Comparison of ENCODE assay signal across 8 cellular contexts in the genomic region with DNA sequence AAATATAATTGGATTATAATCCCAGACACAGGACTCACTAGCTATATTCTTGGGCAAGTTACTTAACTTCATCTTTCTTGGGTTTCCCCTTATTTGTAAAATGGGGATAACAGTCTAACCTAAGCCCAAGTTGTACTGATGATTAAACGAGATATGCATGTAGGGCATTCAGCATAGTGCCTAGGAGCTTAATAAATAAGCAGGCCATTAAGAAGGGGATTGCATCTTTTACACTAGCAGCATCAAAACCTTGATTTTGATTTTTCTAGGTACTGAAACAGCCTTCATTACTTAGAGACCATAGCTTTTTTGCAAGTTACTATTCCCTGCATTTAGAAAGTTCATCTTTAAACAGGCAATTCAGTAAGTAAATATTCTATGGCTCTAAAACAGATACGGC. TPM values are rescaled to one million over a fixed set of nuclear protein-coding genes. Genes with fewer than 3 reads are reported as not detected.
DNase-seq lines count a peak whose midpoint lies in the region; ATAC-seq and TF ChIP-seq lines count a peak whose summit lies in the region.

No MANE protein-coding gene starts in this region.

- peak overlapping the region; percentile 30 to 96 (median 89) for H3K4me3 Mint-ChIP-seq in IgD-negative memory B cell
- H3K4me3 Mint-ChIP-seq in nephron, result peak overlapping the region; percentile 88 to 92 (median 91)

- ATAC-seq in HG02678 (IDR thresholded peaks at IDR 0.05; ENCODE audit: unreplicated experiment), result no peak

- peaks cover 12 to 33% (median 14%) of the 10 kb centered on the region in 3 donors for H3K4me1 Mint-ChIP-seq in IgD-negative memory B cell
- peaks cover 9% of the 10 kb centered on the region for H3K4me1 Mint-ChIP-seq in nephron

- no peaks in the 10 kb centered on the region for H3K36me3 Mint-ChIP-seq in IgD-negative memory B cell
- H3K36me3 Mint-ChIP-seq in nephron (ENCODE audit: low read depth), result peaks cover 11% of the 10 kb centered on the region

- peak overlapping the region; percentile 97 to 100 for H3K27ac ChIP-seq in coronary artery

- H3K9me3 Mint-ChIP-seq in IgD-negative memory B cell, result no peaks in the 10 kb centered on the region
- no peaks in the 10 kb centered on the region for H3K9me3 Mint-ChIP-seq in nephron

- H3K27ac Mint-ChIP-seq in IgD-negative memory B cell (peak overlapping the region in 1 of 3 donors; percentile 99), nephron (peak overlapping the region; percentile 94 to 99 (median 96))

- H3K4me3 ChIP-seq in AG10803 (ENCODE audit: low read length) (peak overlapping the region; percentile 73), coronary artery (peak overlapping the region; percentile 88)

- TF ChIP-seq CTCF in AG10803 (conservative IDR thresholded peaks at IDR 0.05; ENCODE audit: low read length) (no peak), coronary artery (IDR thresholded peaks at IDR 0.05) (no peak), nephron (IDR thresholded peaks at IDR 0.05; ENCODE audit: unreplicated experiment in 3 of 3) (no peak)

- H3K27me3 Mint-ChIP-seq in IgD-negative memory B cell, result no peaks in the 10 kb centered on the region
- H3K27me3 Mint-ChIP-seq in nephron (ENCODE audit: low read depth), result no peaks in the 10 kb centered on the region

- DNase-seq in AG10803 (ENCODE audit: low read depth) (no peak), coronary artery (ENCODE audit: low spot score) (no peak), HUDEP-2 (lab: John Stamatoyannopoulos, UW; ENCODE audit: unreplicated experiment in 76 of 76) (no peak), GF-D8 (lab: John Stamatoyannopoulos, UW) (no peak), cerebellar nuclear complex (lab: John Stamatoyannopoulos, UW) (no peak)

RNA-seq across cellular contexts. Expression of gene QKI, which starts 2.2 kb away (rescaled TPM):
- 9.3 TPM for polyA plus RNA-seq in IgD-negative memory B cell
